In genomic region chr20:24782801-24783630, GRCh38 we compare ENCODE assay signal across 13 cellular contexts.
DNase-seq lines count a peak whose midpoint lies in the region; ATAC-seq and TF ChIP-seq lines count a peak whose summit lies in the region.
"Had no signal": no experiment of that assay in that cellular context is flagged by ENCODE, and none has a peak within 500 bp of the region (broad histone marks: within the 10 kb centered on the region; RNA-seq: fewer than 3 reads in every experiment).

No MANE protein-coding gene starts in this region.

- H3K9me3 ChIP-seq in effector memory CD4-positive, alpha-beta T cell (ENCODE audit: control insufficient read depth, low read length), result no peaks in the 10 kb centered on the region
- H3K9me3 ChIP-seq: adrenal gland had no signal

- peaks cover 9% of the 10 kb centered on the region for H3K4me1 Mint-ChIP-seq in stimulated activated naive CD8-positive, alpha-beta T cell treated with anti-CD3 and anti-CD28 coated beads, Interleukin-15, amount 100 ng/mL, for 72 hours

- no peaks in the 10 kb centered on the region for H3K4me1 ChIP-seq in effector memory CD4-positive, alpha-beta T cell (ENCODE audit: control insufficient read depth, insufficient read depth, low read length, poor library complexity, severe bottlenecking)
- H3K4me1 ChIP-seq: adrenal gland had no signal

- H3K27me3 ChIP-seq in effector memory CD4-positive, alpha-beta T cell (replicated peaks; ENCODE audit: control insufficient read depth, insufficient read depth, low read length, poor library complexity, severe bottlenecking), result no peaks in the 10 kb centered on the region
- H3K27me3 ChIP-seq: adrenal gland had no signal

- H3K27me3 Mint-ChIP-seq in stimulated activated naive CD8-positive, alpha-beta T cell treated with anti-CD3 and anti-CD28 coated beads, Interleukin-15, amount 100 ng/mL, for 72 hours, result peaks cover 32% of the 10 kb centered on the region

- H3K27ac Mint-ChIP-seq in stimulated activated naive CD8-positive, alpha-beta T cell treated with anti-CD3 and anti-CD28 coated beads, Interleukin-15, amount 100 ng/mL, for 72 hours, result no peak overlapping the region
- H3K27ac Mint-ChIP-seq: CD8-positive, alpha-beta T cell had no signal

- peak; percentile 28 for TF ChIP-seq CTCF in epithelial cell of proximal tubule (conservative IDR thresholded peaks at IDR 0.05; ENCODE audit: low read depth, low read length)

- no peaks in the 10 kb centered on the region for H3K36me3 ChIP-seq in effector memory CD4-positive, alpha-beta T cell (ENCODE audit: control insufficient read depth, insufficient read depth, low read length)
- H3K36me3 ChIP-seq: adrenal gland had no signal

- intact Hi-C loops in Right ventricle myocardium superior (cut with DNase I), result no loop called here

- no peaks in the 10 kb centered on the region for H3K9me3 Mint-ChIP-seq in stimulated activated naive CD8-positive, alpha-beta T cell treated with anti-CD3 and anti-CD28 coated beads, Interleukin-15, amount 100 ng/mL, for 72 hours
- H3K9me3 Mint-ChIP-seq: CD8-positive, alpha-beta T cell had no signal

- H3K27ac ChIP-seq in effector memory CD4-positive, alpha-beta T cell (ENCODE audit: insufficient read depth, low read length, poor library complexity, severe bottlenecking), result no peak overlapping the region
- H3K27ac ChIP-seq: adrenal gland had no signal

- no peak overlapping the region for H3K4me3 Mint-ChIP-seq in stimulated activated naive CD8-positive, alpha-beta T cell treated with anti-CD3 and anti-CD28 coated beads, Interleukin-15, amount 100 ng/mL, for 72 hours
- H3K4me3 Mint-ChIP-seq: CD8-positive, alpha-beta T cell had no signal

- no peak overlapping the region for H3K4me3 ChIP-seq in epithelial cell of proximal tubule (ENCODE audit: low read depth, low read length)
- no peak overlapping the region for H3K4me3 ChIP-seq in effector memory CD4-positive, alpha-beta T cell (ENCODE audit: insufficient read depth, low read depth, low read length, poor library complexity, severe bottlenecking)
- H3K4me3 ChIP-seq: adrenal gland had no signal

- peak; percentile 36 for ATAC-seq in stimulated activated naive CD8-positive, alpha-beta T cell treated with anti-CD3 and anti-CD28 coated beads, Interleukin-15, Interleukin-2, amounts not matched to agents 100 U/mL and 50 U/mL, for 24 hours
- ATAC-seq in stimulated activated naive CD8-positive, alpha-beta T cell treated with anti-CD3 and anti-CD28 coated beads, Interleukin-15, amount 100 ng/mL, for 72 hours, result no peak
- no peak for ATAC-seq in Right ventricle myocardium superior (ENCODE audit: poor library complexity)
- ATAC-seq: CD8-positive, alpha-beta T cell had no signal

- no peak for DNase-seq in stimulated activated naive CD8-positive, alpha-beta T cell treated with anti-CD3 and anti-CD28 coated beads, Interleukin-15, Interleukin-2, amounts not matched to agents 100 U/mL and 50 U/mL, for 24 hours
- DNase-seq in stimulated activated naive CD8-positive, alpha-beta T cell treated with anti-CD3 and anti-CD28 coated beads, Interleukin-15, amount 100 ng/mL, for 72 hours, result no peak
- peak; percentile 19 for DNase-seq in NCI-H524 treated with DMSO at 0.1 percent for 48 hours (lab: John Stamatoyannopoulos, UW)
- DNase-seq in epithelial cell of proximal tubule (ENCODE audit: low read depth), result no peak
- no peak for DNase-seq in ecto neural progenitor cell (ENCODE audit: low spot score)
- no peak for DNase-seq in LoVo (ENCODE audit: low spot score)
- no peak for DNase-seq in effector memory CD4-positive, alpha-beta T cell
- DNase-seq in Right ventricle myocardium superior, result no peak
- DNase-seq: activated CD8-positive, alpha-beta memory T cell treated with anti-CD3 and anti-CD28 coated beads for 24 hours; adrenal gland; CD8-positive, alpha-beta T cell; NCI-H2227 treated with DMSO at 0.1 percent for 48 hours; T-helper 9 cell had no signal
